Comparison of ENCODE assay signal across 4 cellular contexts in the genomic region with DNA sequence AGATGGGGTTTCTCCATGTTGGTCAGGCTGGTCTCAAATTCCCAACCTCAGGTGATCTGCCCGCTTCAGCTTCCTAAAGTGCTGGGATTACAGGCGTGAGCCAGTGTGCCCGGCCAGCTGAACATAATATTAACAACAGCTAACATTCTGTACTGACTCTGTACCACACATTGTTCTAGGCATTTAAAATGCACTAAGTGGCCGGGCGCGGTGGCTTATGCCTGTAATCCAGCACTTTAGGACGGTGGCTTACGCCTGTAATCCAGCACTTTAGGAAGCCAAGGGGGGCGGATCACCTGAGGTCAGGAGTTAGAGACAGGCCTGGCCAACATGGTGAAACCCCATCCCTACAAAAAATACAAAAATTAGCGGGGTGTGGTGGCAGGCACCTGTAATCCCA. TPM values are rescaled to one million over a fixed set of nuclear protein-coding genes. Genes with fewer than 3 reads are reported as not detected.
"Had no signal": no experiment of that assay in that cellular context is flagged by ENCODE, and none has a peak within 500 bp of the region (broad histone marks: within the 10 kb centered on the region; RNA-seq: fewer than 3 reads in every experiment).

No MANE protein-coding gene starts in this region.

RNA-seq across cellular contexts. Expression of gene LDLRAD2, which starts 14.6 kb away (rescaled TPM):
- total RNA-seq: LHCN-M2, M059J, MCF 10A, NCI-H460 had no signal
